Comparison of ENCODE assay signal across 9 cellular contexts in the genomic region with DNA sequence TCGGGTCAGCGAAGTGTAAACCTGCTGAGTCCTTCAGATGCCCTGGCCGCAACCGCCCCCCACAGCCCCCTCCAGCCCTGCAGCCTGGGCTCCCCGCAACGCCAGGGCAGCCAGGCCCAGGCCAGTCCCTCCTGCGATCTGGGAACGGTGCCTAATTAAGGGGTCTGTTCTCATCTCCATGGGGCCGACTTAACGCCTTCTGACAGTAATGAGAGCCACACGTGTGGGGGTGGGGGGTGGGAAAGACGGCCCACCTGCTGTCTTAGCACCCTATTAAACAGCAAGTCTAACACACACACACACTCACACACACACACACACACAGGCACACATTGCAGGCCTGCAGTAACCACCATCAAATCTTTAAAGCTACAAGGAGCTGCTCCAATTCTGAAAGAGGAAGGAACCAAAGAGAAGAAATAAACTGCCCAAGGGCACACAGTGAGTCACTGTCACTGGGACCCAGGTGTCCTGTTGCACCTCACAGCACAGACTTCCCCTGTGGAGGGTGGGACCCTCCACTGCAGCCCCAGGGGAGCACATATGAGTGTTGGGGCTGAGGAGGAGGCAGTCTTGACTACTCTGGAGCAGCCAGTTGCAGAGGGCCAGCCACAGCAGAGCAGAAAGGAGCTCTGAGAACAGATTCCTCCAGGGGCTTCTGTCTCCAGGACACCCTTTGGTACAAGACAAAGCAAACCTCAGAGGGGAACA. TPM values are rescaled to one million over a fixed set of nuclear protein-coding genes. Genes with fewer than 3 reads are reported as not detected.
A peak's percentile ranks its signal among the peaks of the same experiment; 100 is the strongest.
DNase-seq lines count a peak whose midpoint lies in the region; ATAC-seq lines count a peak whose summit lies in the region.
"Had no signal": no experiment of that assay in that cellular context is flagged by ENCODE, and none has a peak within 500 bp of the region (broad histone marks: within the 10 kb centered on the region; RNA-seq: fewer than 3 reads in every experiment).

No MANE protein-coding gene starts in this region.

- peak overlapping the region; percentile 68 for H3K27ac Mint-ChIP-seq in activated naive CD4-positive, alpha-beta T cell treated with anti-CD3 and anti-CD28 coated beads, Interleukin-2, amount 50 U/mL, for 24 hours
- no peak overlapping the region for H3K27ac Mint-ChIP-seq in activated naive CD4-positive, alpha-beta T cell treated with anti-CD3 and anti-CD28 coated beads, Interleukin-2, amount 10 ng/mL, durations not matched to agents 7 days and 5 days
- H3K27ac Mint-ChIP-seq in stimulated activated naive CD8-positive, alpha-beta T cell treated with anti-CD3 and anti-CD28 coated beads, Interleukin-15, Interleukin-2, amounts not matched to agents 100 ng/mL and 50 ng/mL, for 24 hours, result no peak overlapping the region

- no peak for DNase-seq in activated naive CD4-positive, alpha-beta T cell treated with anti-CD3 and anti-CD28 coated beads, Interleukin-2, amount 10 ng/mL, durations not matched to agents 7 days and 5 days
- DNase-seq in SK-N-DZ (ENCODE audit: low spot score) (peak; percentile 79), DMS79 treated with DMSO at 0.1 percent for 48 hours (lab: John Stamatoyannopoulos, UW) (no peak), cerebellar nuclear complex (lab: John Stamatoyannopoulos, UW) (no peak)
- DNase-seq: left ventricle myocardium superior had no signal

- peaks cover under 1% of the 10 kb centered on the region for H3K27me3 Mint-ChIP-seq in activated naive CD4-positive, alpha-beta T cell treated with anti-CD3 and anti-CD28 coated beads, Interleukin-2, amount 50 U/mL, for 24 hours
- H3K27me3 Mint-ChIP-seq in activated naive CD4-positive, alpha-beta T cell treated with anti-CD3 and anti-CD28 coated beads, Interleukin-2, amount 10 ng/mL, durations not matched to agents 7 days and 5 days, result peaks cover 71% of the 10 kb centered on the region
- peaks cover 32% of the 10 kb centered on the region for H3K27me3 Mint-ChIP-seq in stimulated activated naive CD8-positive, alpha-beta T cell treated with anti-CD3 and anti-CD28 coated beads, Interleukin-15, Interleukin-2, amounts not matched to agents 100 ng/mL and 50 ng/mL, for 24 hours

- peak; percentile 25 for ATAC-seq in HG03442 (IDR thresholded peaks at IDR 0.05; ENCODE audit: unreplicated experiment)
- no peak for ATAC-seq in GM19455 (IDR thresholded peaks at IDR 0.05; ENCODE audit: unreplicated experiment)
- ATAC-seq: left ventricle myocardium superior had no signal

- H3K4me1 Mint-ChIP-seq in activated naive CD4-positive, alpha-beta T cell treated with anti-CD3 and anti-CD28 coated beads, Interleukin-2, amount 50 U/mL, for 24 hours, result peaks cover 19% of the 10 kb centered on the region
- H3K4me1 Mint-ChIP-seq in activated naive CD4-positive, alpha-beta T cell treated with anti-CD3 and anti-CD28 coated beads, Interleukin-2, amount 10 ng/mL, durations not matched to agents 7 days and 5 days, result peaks cover 23% of the 10 kb centered on the region
- H3K4me1 Mint-ChIP-seq in stimulated activated naive CD8-positive, alpha-beta T cell treated with anti-CD3 and anti-CD28 coated beads, Interleukin-15, Interleukin-2, amounts not matched to agents 100 ng/mL and 50 ng/mL, for 24 hours (ENCODE audit: low read depth), result peaks cover 50% of the 10 kb centered on the region

- H3K4me3 Mint-ChIP-seq in activated naive CD4-positive, alpha-beta T cell treated with anti-CD3 and anti-CD28 coated beads, Interleukin-2, amount 50 U/mL, for 24 hours, result no peak overlapping the region
- H3K4me3 Mint-ChIP-seq in activated naive CD4-positive, alpha-beta T cell treated with anti-CD3 and anti-CD28 coated beads, Interleukin-2, amount 10 ng/mL, durations not matched to agents 7 days and 5 days, result no peak overlapping the region
- peak overlapping the region; percentile 23 for H3K4me3 Mint-ChIP-seq in stimulated activated naive CD8-positive, alpha-beta T cell treated with anti-CD3 and anti-CD28 coated beads, Interleukin-15, Interleukin-2, amounts not matched to agents 100 ng/mL and 50 ng/mL, for 24 hours

- CTCF ChIA-PET in activated naive CD4-positive, alpha-beta T cell treated with anti-CD3 and anti-CD28 coated beads, Interleukin-2, amount 10 ng/mL, durations not matched to agents 7 days and 5 days (lab: Charles Lee), result no interaction called here

- no peaks in the 10 kb centered on the region for H3K9me3 Mint-ChIP-seq in activated naive CD4-positive, alpha-beta T cell treated with anti-CD3 and anti-CD28 coated beads, Interleukin-2, amount 50 U/mL, for 24 hours
- H3K9me3 Mint-ChIP-seq in activated naive CD4-positive, alpha-beta T cell treated with anti-CD3 and anti-CD28 coated beads, Interleukin-2, amount 10 ng/mL, durations not matched to agents 7 days and 5 days, result no peaks in the 10 kb centered on the region
- H3K9me3 Mint-ChIP-seq in stimulated activated naive CD8-positive, alpha-beta T cell treated with anti-CD3 and anti-CD28 coated beads, Interleukin-15, Interleukin-2, amounts not matched to agents 100 ng/mL and 50 ng/mL, for 24 hours, result no peaks in the 10 kb centered on the region

- no peaks in the 10 kb centered on the region for H3K36me3 Mint-ChIP-seq in activated naive CD4-positive, alpha-beta T cell treated with anti-CD3 and anti-CD28 coated beads, Interleukin-2, amount 50 U/mL, for 24 hours
- H3K36me3 Mint-ChIP-seq in activated naive CD4-positive, alpha-beta T cell treated with anti-CD3 and anti-CD28 coated beads, Interleukin-2, amount 10 ng/mL, durations not matched to agents 7 days and 5 days, result no peaks in the 10 kb centered on the region
- no peaks in the 10 kb centered on the region for H3K36me3 Mint-ChIP-seq in stimulated activated naive CD8-positive, alpha-beta T cell treated with anti-CD3 and anti-CD28 coated beads, Interleukin-15, Interleukin-2, amounts not matched to agents 100 ng/mL and 50 ng/mL, for 24 hours (ENCODE audit: low read depth)

RNA-seq across cellular contexts. Expression of gene HES1, which starts 31.8 kb away (rescaled TPM):
- polyA plus RNA-seq in SK-N-DZ (2014; cell fraction: cytosol; rRNA removed), result 0.14 and 0.22 TPM in 2 replicates
- polyA plus RNA-seq in SK-N-DZ (2014; cell fraction: nucleus; rRNA removed), result 0.09 and 1.9 TPM in 2 replicates
